ENCODE assay signal across 2 cellular contexts in the genomic region with DNA sequence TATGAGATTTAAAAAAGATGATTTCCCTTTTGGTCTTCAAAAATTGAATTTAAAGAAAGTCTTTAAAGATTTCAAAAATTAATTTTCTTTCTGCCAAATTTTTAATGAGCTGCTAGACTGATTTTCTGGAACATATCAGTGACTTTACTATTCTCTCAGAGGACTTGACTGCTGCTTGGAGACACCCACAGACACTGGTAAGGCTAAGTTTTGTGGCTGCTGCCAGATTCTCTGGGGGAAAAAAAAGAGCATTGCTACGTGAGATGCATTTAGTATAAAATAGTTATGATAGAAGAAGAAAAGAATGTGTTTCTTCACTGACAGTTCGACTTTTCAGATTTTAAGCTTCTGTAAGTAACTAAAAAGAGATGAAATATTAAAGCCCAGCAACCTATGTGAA.
"Had no signal": no experiment of that assay in that cellular context is flagged by ENCODE, and none has a peak within 500 bp of the region (broad histone marks: within the 10 kb centered on the region; RNA-seq: fewer than 3 reads in every experiment).

No MANE protein-coding gene starts in this region.

- DNase-seq: GDM1, GF-D8 had no signal
